ENCODE assay signal across 24 cellular contexts in genomic region chr6:116364361-116364760, GRCh38. TPM values are rescaled to one million over a fixed set of nuclear protein-coding genes. Genes with fewer than 3 reads are reported as not detected.
DNase-seq lines count a peak whose midpoint lies in the region; ATAC-seq and TF ChIP-seq lines count a peak whose summit lies in the region.
"Had no signal": no experiment of that assay in that cellular context is flagged by ENCODE, and none has a peak within 500 bp of the region (broad histone marks: within the 10 kb centered on the region; RNA-seq: fewer than 3 reads in every experiment).

No MANE protein-coding gene starts in this region.

- H3K36me3 Mint-ChIP-seq in CD14-positive monocyte: no peaks in the 10 kb centered on the region
- H3K36me3 Mint-ChIP-seq: CD4-positive, alpha-beta memory T cell; type B pancreatic cell had no signal

- in situ Hi-C loops in GM23248 (cut with MboI) (no loop called here), mammary epithelial cell (cut with MboI; ENCODE audit: low sequenced_read_pairs in 2 of 2) (no loop called here)

- ATAC-seq in left lung (peak; percentile 56), GM21515 (IDR thresholded peaks at IDR 0.05; ENCODE audit: unreplicated experiment) (no peak), HG03175 (IDR thresholded peaks at IDR 0.05; ENCODE audit: unreplicated experiment) (no peak)
- ATAC-seq: activated CD8-positive, alpha-beta T cell treated with anti-CD3 and anti-CD28 coated beads, Interleukin-2, amount 10 ng/mL, durations not matched to agents 7 days and 5 days; gastrocnemius medialis; Panc1 had no signal

- no peaks in the 10 kb centered on the region for H3K9me3 ChIP-seq in GM23248 (ENCODE audit: low read depth)
- no peaks in the 10 kb centered on the region for H3K9me3 ChIP-seq in mammary epithelial cell (replicated peaks; ENCODE audit: insufficient read depth, low read length)
- H3K9me3 ChIP-seq in left lung: no peaks in the 10 kb centered on the region
- H3K9me3 ChIP-seq: gastrocnemius medialis, stomach had no signal

- H3K27ac ChIP-seq in GM23248 (no peak overlapping the region), mammary epithelial cell (ENCODE audit: insufficient read depth, low read depth, low read length) (no peak overlapping the region), left lung (peak overlapping the region in 1 of 2 donors; percentile 60)
- H3K27ac ChIP-seq: gastrocnemius medialis, stomach had no signal

- BruUV-seq in mammary epithelial cell (replicated peaks; lab: Mats Ljungman, UMichigan): no TSS peak

- TF ChIP-seq CTCF in CD14-positive monocyte (IDR thresholded peaks at IDR 0.05): no peak
- TF ChIP-seq CTCF in mammary epithelial cell (conservative IDR thresholded peaks at IDR 0.05 in 1 of 2, IDR thresholded peaks at IDR 0.05 in 1 of 2; ENCODE audit: extremely low read depth in 1 of 2, insufficient read depth in 1 of 2, low read depth in 1 of 2, low read length in 2 of 2): no peak
- TF ChIP-seq CTCF in left lung (IDR thresholded peaks at IDR 0.05): no peak

- CTCF ChIA-PET in mammary epithelial cell (lab: Charles Lee; ENCODE audit: low non-redundant PET): no interaction called here

- peaks cover 16% of the 10 kb centered on the region for H3K4me1 ChIP-seq in GM23248 (ENCODE audit: insufficient read depth)
- peaks cover 34% of the 10 kb centered on the region for H3K4me1 ChIP-seq in mammary epithelial cell (ENCODE audit: insufficient read depth, low read length)
- peaks cover 0 to 36% of the 10 kb centered on the region in 2 donors for H3K4me1 ChIP-seq in left lung
- H3K4me1 ChIP-seq: gastrocnemius medialis had no signal

- H4K20me1 ChIP-seq in GM23248 (ENCODE audit: insufficient read depth) (no peaks in the 10 kb centered on the region), mammary epithelial cell (ENCODE audit: insufficient read depth, low read length) (no peaks in the 10 kb centered on the region)

- 73 to 80% methylated on average over 2 of the region's 2 CpGs for WGBS in GM23248 (ENCODE audit: low coverage in 1 of 2, low lambda C conversion rate in 2 of 2, missing lambda C conversion rate in 2 of 2), 2 experiments
- 95% methylated on average over 2 of the region's 2 CpGs for WGBS in mammary epithelial cell (ENCODE audit: low coverage, missing lambda C conversion rate)

- H3K4me2 ChIP-seq in GM23248 (ENCODE audit: unreplicated experiment): peak overlapping the region; percentile 26
- H3K4me2 ChIP-seq in mammary epithelial cell (ENCODE audit: insufficient read depth, low read depth, low read length): peak overlapping the region; percentile 71

- peaks cover 7% of the 10 kb centered on the region; the same call in 1 of the 2 replicates for H3F3A ChIP-seq in GM23248 (ENCODE audit: insufficient read depth)

- H3K79me2 ChIP-seq in GM23248 (ENCODE audit: insufficient read depth): peaks cover 5% of the 10 kb centered on the region
- H3K79me2 ChIP-seq in mammary epithelial cell (ENCODE audit: insufficient read depth, low read length): peaks cover 18% of the 10 kb centered on the region

- intact Hi-C loops in CD14-positive monocyte (cut with micrococcal nuclease): no loop called here
- intact Hi-C loops in mammary epithelial cell (cut with micrococcal nuclease): no loop called here
- intact Hi-C loops in left lung (cut with DNase I): no loop called here

- peaks cover 52% of the 10 kb centered on the region for H3K4me1 Mint-ChIP-seq in CD14-positive monocyte
- H3K4me1 Mint-ChIP-seq: neural crest cell had no signal

- peaks cover 0 to 7% (median 3%) of the 10 kb centered on the region in 7 donors for H3K9me3 Mint-ChIP-seq in CD14-positive monocyte
- H3K9me3 Mint-ChIP-seq: neural crest cell, type B pancreatic cell had no signal

- no peak overlapping the region for H3K4me3 Mint-ChIP-seq in CD14-positive monocyte
- H3K4me3 Mint-ChIP-seq: activated CD8-positive, alpha-beta T cell treated with anti-CD3 and anti-CD28 coated beads, Interleukin-2, amount 10 ng/mL, durations not matched to agents 7 days and 5 days; CD4-positive, alpha-beta memory T cell; IgD-negative memory B cell; neural crest cell; type B pancreatic cell had no signal

- H2AFZ ChIP-seq in GM23248 (peak overlapping the region; percentile 47; the same call in 1 of the 2 replicates), mammary epithelial cell (ENCODE audit: low read depth, low read length) (no peak overlapping the region)

- H3K27ac Mint-ChIP-seq in CD14-positive monocyte: peak overlapping the region; percentile 62 to 80 (median 72)
- H3K27ac Mint-ChIP-seq: activated CD8-positive, alpha-beta T cell treated with anti-CD3 and anti-CD28 coated beads, Interleukin-2, amount 10 ng/mL, durations not matched to agents 7 days and 5 days; CD4-positive, alpha-beta memory T cell; IgD-negative memory B cell; type B pancreatic cell had no signal

- dilution Hi-C loops in mammary epithelial cell (cut with HindIII; ENCODE audit: low sequenced_read_pairs): no loop called here

- H3K36me3 ChIP-seq in GM23248 (ENCODE audit: low read depth) (no peaks in the 10 kb centered on the region), mammary epithelial cell (ENCODE audit: insufficient read depth, low read length) (no peaks in the 10 kb centered on the region), left lung (no peaks in the 10 kb centered on the region)
- H3K36me3 ChIP-seq: gastrocnemius medialis, stomach had no signal

- H3K27me3 ChIP-seq in GM23248 (replicated peaks; ENCODE audit: insufficient read depth) (no peaks in the 10 kb centered on the region), mammary epithelial cell (ENCODE audit: insufficient read depth, low read length) (no peaks in the 10 kb centered on the region), left lung (no peaks in the 10 kb centered on the region)
- H3K27me3 ChIP-seq: gastrocnemius medialis, stomach had no signal

- no peak for DNase-seq in CD14-positive monocyte (ENCODE audit: low spot score)
- peak; percentile 39 for DNase-seq in GM23248
- no peak for DNase-seq in mammary epithelial cell
- no peak for DNase-seq in left lung
- no peak for DNase-seq in NCI-H1694 treated with DMSO at 0.1 percent for 48 hours (lab: John Stamatoyannopoulos, UW)
- DNase-seq in NCI-H2107 (lab: John Stamatoyannopoulos, UW): no peak
- DNase-seq: activated CD4-positive, CD25-positive, alpha-beta regulatory T cell; activated CD8-positive, alpha-beta T cell treated with anti-CD3 and anti-CD28 coated beads, Interleukin-2, amount 10 ng/mL, durations not matched to agents 7 days and 5 days; activated naive CD4-positive, alpha-beta T cell; activated T-cell treated with anti-CD3 and anti-CD28 coated beads, Interleukin-2, amount 50 U/mL, for 1 hour; amniotic stem cell; caudate nucleus; CD4-positive, alpha-beta memory T cell; DMS153; gastrocnemius medialis; left cardiac atrium; NCI-H1930; stomach had no signal

- H3K4me3 ChIP-seq in GM23248: no peak overlapping the region
- no peak overlapping the region for H3K4me3 ChIP-seq in mammary epithelial cell (replicated peaks in 1 of 3; ENCODE audit: insufficient read depth in 1 of 3, low read depth in 2 of 3, low read length in 3 of 3)
- H3K4me3 ChIP-seq in left lung: no peak overlapping the region
- H3K4me3 ChIP-seq: gastrocnemius medialis, stomach had no signal

- H3K27me3 Mint-ChIP-seq in CD14-positive monocyte (ENCODE audit: low read depth in 3 of 3): no peaks in the 10 kb centered on the region
- H3K27me3 Mint-ChIP-seq: CD4-positive, alpha-beta memory T cell had no signal

- no peaks in the 10 kb centered on the region for H3K9me2 ChIP-seq in GM23248 (ENCODE audit: insufficient read depth)

- no peak overlapping the region for H3K9ac ChIP-seq in GM23248
- H3K9ac ChIP-seq in mammary epithelial cell (ENCODE audit: insufficient read depth, low read length): no peak overlapping the region

RNA-seq across cellular contexts. Expression of gene DSE, which starts 6.4 kb away (rescaled TPM):
- polyA plus RNA-seq in CD14-positive monocyte (10 to 100 TPM; 28.4 to 36.5 TPM), GM23248 (2016; fragmentation: Nextera tagmentation; extraction: Ambion mirVana) (42.7 and 44.6 TPM in 2 replicates), mammary epithelial cell (66.9 TPM)
- 76.9 and 83.9 TPM in 2 replicates for total RNA-seq in GM23248 (2014; rRNA removed; shearing (Covaris generic))
- total RNA-seq in mammary epithelial cell (100 to 1,000 TPM; 116 to 175 TPM), left lung (10 to 100 TPM; 39.7 to 85.6 TPM)
- 137 TPM for polyA minus RNA-seq in mammary epithelial cell
